ENCODE assay signal across 14 cellular contexts in genomic region chr3:56677286-56677685, GRCh38. TPM values are rescaled to one million over a fixed set of nuclear protein-coding genes. Genes with fewer than 3 reads are reported as not detected.
DNase-seq lines count a peak whose midpoint lies in the region; ATAC-seq lines count a peak whose summit lies in the region.
"Had no signal": no experiment of that assay in that cellular context is flagged by ENCODE, and none has a peak within 500 bp of the region (broad histone marks: within the 10 kb centered on the region; RNA-seq: fewer than 3 reads in every experiment).

No MANE protein-coding gene starts in this region.

- H3K4me3 Mint-ChIP-seq in CD8-positive, alpha-beta memory T cell, result peak overlapping the region in 4 of 7 donors; percentile 3 to 63 (median 40)
- peak overlapping the region; percentile 67 for H3K4me3 Mint-ChIP-seq in activated T-helper 17 cell treated with anti-CD3 and anti-CD28 coated beads, Interleukin-2, amount 50 U/mL, for 72 hours
- H3K4me3 Mint-ChIP-seq: B cell had no signal

- peaks cover 4% of the 10 kb centered on the region for H3K36me3 ChIP-seq in CD8-positive, alpha-beta memory T cell (ENCODE audit: insufficient read depth, low read length)

- no peak overlapping the region for H3K4me3 ChIP-seq in CD8-positive, alpha-beta memory T cell (ENCODE audit: low read length)

- no peaks in the 10 kb centered on the region for H3K9me3 Mint-ChIP-seq in CD8-positive, alpha-beta memory T cell
- no peaks in the 10 kb centered on the region for H3K9me3 Mint-ChIP-seq in activated T-helper 17 cell treated with anti-CD3 and anti-CD28 coated beads, Interleukin-2, amount 50 U/mL, for 72 hours

- H3K27ac Mint-ChIP-seq in CD8-positive, alpha-beta memory T cell, result peak overlapping the region; percentile 42 to 85 (median 58)
- H3K27ac Mint-ChIP-seq in activated T-helper 17 cell treated with anti-CD3 and anti-CD28 coated beads, Interleukin-2, amount 50 U/mL, for 72 hours, result peak overlapping the region; percentile 88
- H3K27ac Mint-ChIP-seq: B cell had no signal

- peaks cover 6 to 35% (median 6%) of the 10 kb centered on the region in 3 donors for H3K36me3 Mint-ChIP-seq in CD8-positive, alpha-beta memory T cell
- H3K36me3 Mint-ChIP-seq in activated T-helper 17 cell treated with anti-CD3 and anti-CD28 coated beads, Interleukin-2, amount 50 U/mL, for 72 hours (ENCODE audit: low read depth), result peaks cover 68% of the 10 kb centered on the region

- peaks cover 50% of the 10 kb centered on the region for H3K4me1 ChIP-seq in CD8-positive, alpha-beta memory T cell (ENCODE audit: insufficient read depth, low read length)

- no peak for DNase-seq in CD8-positive, alpha-beta memory T cell
- DNase-seq in NCI-H1930 (lab: John Stamatoyannopoulos, UW) (no peak), islet precursor cell (no peak), nucleus accumbens (lab: John Stamatoyannopoulos, UW) (no peak), CD1c-positive myeloid dendritic cell (ENCODE audit: extremely low spot score) (no peak)
- DNase-seq: activated effector memory CD4-positive, alpha-beta T cell treated with Interleukin-2 at 50 U/mL for 16 hours; GF-D8; NCI-H524; trophoblast cell had no signal

- H3K27me3 Mint-ChIP-seq in CD8-positive, alpha-beta memory T cell, result no peaks in the 10 kb centered on the region
- no peaks in the 10 kb centered on the region for H3K27me3 Mint-ChIP-seq in activated T-helper 17 cell treated with anti-CD3 and anti-CD28 coated beads, Interleukin-2, amount 50 U/mL, for 72 hours
- H3K27me3 Mint-ChIP-seq: B cell had no signal

- POLR2A ChIA-PET in CD8-positive, alpha-beta memory T cell (lab: Charles Lee), result no interaction called here

- H3K9me3 ChIP-seq in CD8-positive, alpha-beta memory T cell (ENCODE audit: low read length), result no peaks in the 10 kb centered on the region

- H3K27me3 ChIP-seq in CD8-positive, alpha-beta memory T cell (ENCODE audit: insufficient read depth, low read length, poor library complexity, severe bottlenecking), result no peaks in the 10 kb centered on the region

- no peak overlapping the region for H3K27ac ChIP-seq in CD8-positive, alpha-beta memory T cell (ENCODE audit: low read depth, low read length)

- ATAC-seq in GM19043 (IDR thresholded peaks at IDR 0.05; ENCODE audit: low read depth, unreplicated experiment) (peak; percentile 88), HG02938 (IDR thresholded peaks at IDR 0.05; ENCODE audit: unreplicated experiment) (peak; percentile 86)
- peak; percentile 89 for ATAC-seq in activated T-helper 17 cell treated with anti-CD3 and anti-CD28 coated beads, Interleukin-2, amount 50 U/mL, for 72 hours (replicated peaks)
- ATAC-seq: Right ventricle myocardium inferior had no signal

- peaks cover 62 to 85% (median 78%) of the 10 kb centered on the region in 3 donors for H3K4me1 Mint-ChIP-seq in CD8-positive, alpha-beta memory T cell
- peaks cover 33% of the 10 kb centered on the region for H3K4me1 Mint-ChIP-seq in activated T-helper 17 cell treated with anti-CD3 and anti-CD28 coated beads, Interleukin-2, amount 50 U/mL, for 72 hours

- CTCF ChIA-PET in CD8-positive, alpha-beta memory T cell (lab: Charles Lee), result interaction anchor here (0.7 to 1.1 kb wide), 2 partner anchors 9 to 312 kb away, joined by 4 read pairs; no protein-coding TSS in a partner anchor

RNA-seq across cellular contexts. Expression of gene TASOR, which starts 5.8 kb away (rescaled TPM):
- 10 to 100 TPM; 60.7 to 62.7 TPM for total RNA-seq in CD8-positive, alpha-beta memory T cell
- 34.7 TPM for polyA plus RNA-seq in CD8-positive, alpha-beta memory T cell
- 10 to 100 TPM; 55.0 to 62.5 TPM for total RNA-seq in activated T-helper 17 cell treated with anti-CD3 and anti-CD28 coated beads, Interleukin-2, amount 50 U/mL, for 72 hours
